16 cellular contexts compared by ENCODE assay signal in the genomic region with DNA sequence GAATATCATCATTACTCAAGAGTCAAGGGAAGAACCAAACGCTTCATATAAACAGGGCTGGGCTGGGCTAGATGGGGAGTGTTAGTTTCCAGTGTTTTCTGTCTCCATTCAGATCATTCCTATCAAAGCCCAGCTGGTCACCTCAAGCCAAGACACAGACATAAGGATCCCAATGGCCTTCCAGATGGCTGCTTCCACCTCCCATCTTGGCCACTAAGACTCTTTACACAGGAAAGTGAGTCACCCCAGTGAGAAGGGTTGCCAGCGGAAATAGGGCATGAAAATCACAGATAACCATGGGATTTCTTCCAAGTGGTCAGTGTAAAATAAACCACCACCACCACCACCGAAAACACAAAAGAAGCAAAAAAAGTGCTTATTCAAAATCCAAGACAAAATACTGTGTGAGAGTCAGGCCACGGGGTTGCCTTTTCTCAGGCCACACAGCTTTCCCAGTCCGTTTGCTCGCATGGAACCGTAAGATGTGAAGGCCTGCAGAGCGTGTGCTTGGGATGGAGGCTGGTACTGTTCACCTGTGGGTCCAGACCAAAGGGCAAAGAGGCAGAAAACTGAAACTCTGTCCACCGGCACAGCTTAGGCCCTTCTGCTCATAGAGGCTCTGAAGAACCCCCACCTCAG. TPM values are rescaled to one million over a fixed set of nuclear protein-coding genes. Genes with fewer than 3 reads are reported as not detected.
DNase-seq lines count a peak whose midpoint lies in the region; ATAC-seq, FAIRE-seq and TF ChIP-seq lines count a peak whose summit lies in the region.
"Had no signal": no experiment of that assay in that cellular context is flagged by ENCODE, and none has a peak within 500 bp of the region (broad histone marks: within the 10 kb centered on the region; RNA-seq: fewer than 3 reads in every experiment).

No MANE protein-coding gene starts in this region.

- no peak for ATAC-seq in upper lobe of right lung
- ATAC-seq in GM18868 (IDR thresholded peaks at IDR 0.05; ENCODE audit: unreplicated experiment), result no peak
- ATAC-seq in activated T-cell treated with anti-CD3 and anti-CD28 coated beads, Interleukin-2, amount 50 U/mL, for 72 hours (replicated peaks in 1 of 2), result no peak

- H3K4me3 ChIP-seq in upper lobe of right lung, result no peak overlapping the region
- H3K4me3 ChIP-seq in endodermal cell (ENCODE audit: low read length), result no peak overlapping the region
- H3K4me3 ChIP-seq: esophagus muscularis mucosa, HAP-1, right lobe of liver had no signal

- H3K4me1 Mint-ChIP-seq in activated T-cell treated with anti-CD3 and anti-CD28 coated beads, Interleukin-2, amount 50 U/mL, for 72 hours (ENCODE audit: low read depth), result peaks cover 2% of the 10 kb centered on the region
- H3K4me1 Mint-ChIP-seq in endodermal cell, result peaks cover 4% of the 10 kb centered on the region

- H3K9me3 ChIP-seq in upper lobe of right lung (no peaks in the 10 kb centered on the region), endodermal cell (ENCODE audit: control insufficient read depth, low read length) (no peaks in the 10 kb centered on the region)
- H3K9me3 ChIP-seq: esophagus muscularis mucosa, HAP-1, right lobe of liver had no signal

- no peaks in the 10 kb centered on the region for H3K27me3 Mint-ChIP-seq in activated T-cell treated with anti-CD3 and anti-CD28 coated beads, Interleukin-2, amount 50 U/mL, for 72 hours (ENCODE audit: low read depth)
- H3K27me3 Mint-ChIP-seq in endodermal cell (ENCODE audit: insufficient read depth), result peaks cover 59% of the 10 kb centered on the region

- FAIRE-seq in RCC 7860 (lab: Jason Lieb, UNC), result no peak

- no peak overlapping the region for H3K27ac Mint-ChIP-seq in activated T-cell treated with anti-CD3 and anti-CD28 coated beads, Interleukin-2, amount 50 U/mL, for 72 hours
- no peak overlapping the region for H3K27ac Mint-ChIP-seq in endodermal cell
- H3K27ac Mint-ChIP-seq: T-helper 2 cell treated with Interferon-gamma antibody and Interleukin-4, amounts not matched to agents 5 μg/mL and 100 μg/mL, for 36 hours had no signal

- H3K9ac ChIP-seq in endodermal cell (ENCODE audit: extremely low read depth, low read length, poor library complexity, severe bottlenecking), result no peak overlapping the region

- no peaks in the 10 kb centered on the region for H3K36me3 ChIP-seq in upper lobe of right lung
- H3K36me3 ChIP-seq in endodermal cell (ENCODE audit: control insufficient read depth, insufficient read depth, low read length), result no peaks in the 10 kb centered on the region
- H3K36me3 ChIP-seq: esophagus muscularis mucosa, HAP-1, right lobe of liver had no signal

- no peak overlapping the region for H3K4me3 Mint-ChIP-seq in activated T-cell treated with anti-CD3 and anti-CD28 coated beads, Interleukin-2, amount 50 U/mL, for 72 hours
- no peak overlapping the region for H3K4me3 Mint-ChIP-seq in endodermal cell
- H3K4me3 Mint-ChIP-seq: T-helper 2 cell treated with Interferon-gamma antibody and Interleukin-4, amounts not matched to agents 5 μg/mL and 100 μg/mL, for 36 hours had no signal

- intact Hi-C loops in upper lobe of right lung (cut with DNase I), result no loop called here

- DNase-seq in GM04503 (ENCODE audit: low read depth), result peak; percentile 23
- peak; percentile 7 for DNase-seq in RCC 7860 (ENCODE audit: low spot score)
- DNase-seq in cerebellum (ENCODE audit: low spot score), result peak; percentile 65
- peak; percentile 9 for DNase-seq in myocyte (ENCODE audit: low read depth)
- DNase-seq in upper lobe of right lung, result no peak
- no peak for DNase-seq in activated T-cell treated with anti-CD3 and anti-CD28 coated beads, Interleukin-2, amount 50 U/mL, for 72 hours
- no peak for DNase-seq in endodermal cell
- DNase-seq: activated CD4-positive, alpha-beta T cell treated with anti-CD3 and anti-CD28 coated beads, Interleukin-2, amount 50 U/mL, for 48 hours; activated effector memory CD4-positive, alpha-beta T cell treated with Interleukin-2 at 50 U/mL for 16 hours; NCI-H446 treated with DMSO at 0.1 percent for 48 hours; right lobe of liver had no signal

- TF ChIP-seq CTCF in upper lobe of right lung (IDR thresholded peaks at IDR 0.05) (no peak), endodermal cell (conservative IDR thresholded peaks at IDR 0.05) (no peak)

- no peaks in the 10 kb centered on the region for H3K36me3 Mint-ChIP-seq in activated T-cell treated with anti-CD3 and anti-CD28 coated beads, Interleukin-2, amount 50 U/mL, for 72 hours (ENCODE audit: insufficient read depth in 2 of 2)
- no peaks in the 10 kb centered on the region for H3K36me3 Mint-ChIP-seq in endodermal cell (ENCODE audit: low read depth)

- no peak overlapping the region for H3K27ac ChIP-seq in upper lobe of right lung
- no peak overlapping the region for H3K27ac ChIP-seq in endodermal cell (ENCODE audit: low read depth, low read length)
- H3K27ac ChIP-seq: C4-2B, esophagus muscularis mucosa, right lobe of liver had no signal

- H3K27me3 ChIP-seq in upper lobe of right lung, result no peaks in the 10 kb centered on the region
- peaks cover 6% of the 10 kb centered on the region for H3K27me3 ChIP-seq in endodermal cell (ENCODE audit: control insufficient read depth, insufficient read depth, low read length, poor library complexity, severe bottlenecking)
- H3K27me3 ChIP-seq: right lobe of liver had no signal

- 78 to 80% methylated on average over 8 to 9 of the region's 9 CpGs for WGBS in endodermal cell (ENCODE audit: insufficient coverage in 1 of 2, insufficient read length in 1 of 2), 2 experiments

- H3K4me1 ChIP-seq in upper lobe of right lung (no peaks in the 10 kb centered on the region), endodermal cell (ENCODE audit: control insufficient read depth, insufficient read depth, low read length) (peaks cover 6% of the 10 kb centered on the region)
- H3K4me1 ChIP-seq: esophagus muscularis mucosa, HAP-1, right lobe of liver had no signal

- H3K9me3 Mint-ChIP-seq in activated T-cell treated with anti-CD3 and anti-CD28 coated beads, Interleukin-2, amount 50 U/mL, for 72 hours, result no peaks in the 10 kb centered on the region
- H3K9me3 Mint-ChIP-seq in endodermal cell, result no peaks in the 10 kb centered on the region
- H3K9me3 Mint-ChIP-seq: T-helper 2 cell treated with Interferon-gamma antibody and Interleukin-4, amounts not matched to agents 5 μg/mL and 100 μg/mL, for 36 hours had no signal

RNA-seq across cellular contexts. Expression of gene PRSS2, which starts 5.6 kb away (rescaled TPM):
- total RNA-seq in cerebellum, result not detected
- total RNA-seq in myocyte, result not detected in 2 replicates
- polyA plus RNA-seq in myocyte (2012), result not detected
- total RNA-seq in upper lobe of right lung, result not detected
- total RNA-seq in activated T-cell treated with anti-CD3 and anti-CD28 coated beads, Interleukin-2, amount 50 U/mL, for 72 hours, result not detected
- total RNA-seq in endodermal cell, result 1 to 10 TPM; 4.8 to 9.9 TPM
- polyA plus RNA-seq in endodermal cell (2013, experiment 1 of 2), result 58.7 TPM
- polyA plus RNA-seq in endodermal cell (2013, experiment 2 of 2), result 62.2 TPM

RNA-seq across cellular contexts. Expression of gene PRSS1, which starts 27.1 kb away (rescaled TPM):
- total RNA-seq in cerebellum (not detected), myocyte (not detected in 2 replicates), upper lobe of right lung (not detected), endodermal cell (1 to 10 TPM; 4.4 to 8.8 TPM)
- polyA plus RNA-seq in myocyte (2012), result not detected
- not detected for total RNA-seq in activated T-cell treated with anti-CD3 and anti-CD28 coated beads, Interleukin-2, amount 50 U/mL, for 72 hours
- 20.3 TPM for polyA plus RNA-seq in endodermal cell (2013, experiment 1 of 2)
- polyA plus RNA-seq in endodermal cell (2013, experiment 2 of 2), result 15.0 TPM
- total RNA-seq: esophagus muscularis mucosa, right lobe of liver had no signal

Comparison
In these comparisons a context has a peak if more than half of its experiments do, and no peak if none do; other contexts are left out.
1. DNase-seq: peak in GM04503 (single experiment), RCC 7860 (single experiment), cerebellum (single experiment) and myocyte (single experiment); none in upper lobe of right lung (single experiment), activated T-cell treated with anti-CD3 and anti-CD28 coated beads, Interleukin-2, amount 50 U/mL, for 72 hours (0 of 2) and endodermal cell (single experiment).